ENCODE assay signal across 9 cellular contexts in genomic region chr11:115075340-115075739, GRCh38.
"Had no signal": no experiment of that assay in that cellular context is flagged by ENCODE, and none has a peak within 500 bp of the region (broad histone marks: within the 10 kb centered on the region; RNA-seq: fewer than 3 reads in every experiment).

No MANE protein-coding gene starts in this region.

- ATAC-seq: HCT116, HepG2 had no signal

- H3K4me1 Mint-ChIP-seq: IgD-negative memory B cell had no signal

- H3K36me3 ChIP-seq: HAP-1 had no signal

- H3K4me3 Mint-ChIP-seq: HFFc6 had no signal

- H3K27ac ChIP-seq: GM23248, HL-60 had no signal

- DNase-seq: GM23248, GOT3, H7, HFFc6 had no signal

- H3K9me3 Mint-ChIP-seq: IgD-negative memory B cell had no signal

- H3K9me3 ChIP-seq: HAP-1 had no signal

- H3K4me3 ChIP-seq: GM23248, HAP-1 had no signal

- H2AFZ ChIP-seq: GM23248 had no signal

- H3K36me3 Mint-ChIP-seq: IgD-negative memory B cell had no signal

- H3K27me3 Mint-ChIP-seq: IgD-negative memory B cell had no signal

- H3K4me1 ChIP-seq: HAP-1 had no signal

- H3K9ac ChIP-seq: GM23248 had no signal

- H3K27ac Mint-ChIP-seq: HFFc6, IgD-negative memory B cell had no signal
